ENCODE assay signal across 1 cellular context in the genomic region with DNA sequence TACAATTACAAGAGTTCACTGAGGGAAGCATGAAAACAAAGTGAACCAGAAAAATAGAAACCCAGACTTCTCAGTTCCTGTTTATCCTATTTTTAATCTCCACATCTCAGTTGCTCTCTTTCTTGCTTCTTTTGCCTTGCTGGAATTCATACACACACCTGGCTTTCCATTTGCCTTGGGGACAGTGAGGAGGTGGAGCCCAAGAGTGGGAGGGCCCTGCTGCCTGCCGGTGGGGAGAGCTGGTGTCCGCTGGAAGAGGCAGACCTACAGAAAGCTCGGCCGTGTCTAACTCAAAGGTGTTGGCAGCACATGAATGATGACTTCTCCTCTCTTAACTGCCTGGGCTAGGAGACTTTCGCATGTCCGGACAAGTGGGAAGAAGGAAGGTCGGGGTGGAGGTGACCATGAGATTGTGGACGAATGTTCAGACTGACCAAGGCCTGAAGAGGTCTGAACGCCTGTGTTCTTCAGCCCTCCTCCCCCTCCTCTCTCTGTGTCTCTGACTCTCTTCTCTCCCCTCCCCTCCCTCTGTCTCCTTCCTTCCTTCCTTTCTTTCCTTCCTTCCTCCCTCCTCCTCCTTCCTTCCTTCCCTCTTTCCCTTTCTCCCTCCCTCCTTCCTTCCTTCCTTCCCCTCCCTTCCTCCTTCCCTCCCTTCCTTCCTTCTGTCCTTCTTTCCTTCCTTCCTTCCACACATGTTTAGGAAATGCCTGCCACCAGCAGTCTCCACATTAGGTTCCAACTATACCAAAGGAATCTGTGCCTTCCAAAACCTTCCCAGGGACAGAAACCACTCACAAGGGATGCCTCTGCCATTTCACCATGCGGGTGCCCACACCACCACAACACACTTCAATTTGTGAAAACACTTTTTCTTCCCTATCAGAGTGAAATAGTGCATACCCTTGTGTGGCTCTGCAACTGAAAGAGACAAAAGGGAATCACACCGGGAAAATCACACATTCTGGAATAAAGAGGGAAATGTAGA.
A peak's percentile ranks its signal among the peaks of the same experiment; 100 is the strongest.
TF ChIP-seq lines count a peak whose summit lies in the region.

No MANE protein-coding gene starts in this region.

TF ChIP-seq in K562, 482 proteins besides CTCF, POLR2A, EP300 and RAD21 (continued from another document and continues in another):
- 0 out of 2 replicates have a peak, but pooled peaks have one; percentile 28 for TF ChIP-seq ZNF740 (CRISPR knock-in tag; IDR thresholded peaks at IDR 0.05)
- TF ChIP-seq ZNF740 (tag; IDR thresholded peaks at IDR 0.05), result no peak
- peak; percentile 75; the same call in 1 of the 2 replicates for TF ChIP-seq THRAP3 (IDR thresholded peaks at IDR 0.05; ENCODE audit: borderline replicate concordance)
- TF ChIP-seq BCOR (IDR thresholded peaks at IDR 0.05), result peak; percentile 50; the same call in 1 of the 2 replicates
- peak; percentile 57 for TF ChIP-seq ZNF263 (CRISPR knock-in tag; IDR thresholded peaks at IDR 0.05; ENCODE audit: borderline replicate concordance)
- TF ChIP-seq PURB (CRISPR knock-in tag; IDR thresholded peaks at IDR 0.05; ENCODE audit: low read depth), result no peak
- no peak for TF ChIP-seq U2AF2 (optimal IDR thresholded peaks at IDR 0.05; ENCODE audit: low read depth, low read length)
- 0 out of 2 replicates have a peak, but pooled peaks have one; percentile 20 for TF ChIP-seq TAF7 (tag; IDR thresholded peaks at IDR 0.05)
- TF ChIP-seq, protein P1, sequence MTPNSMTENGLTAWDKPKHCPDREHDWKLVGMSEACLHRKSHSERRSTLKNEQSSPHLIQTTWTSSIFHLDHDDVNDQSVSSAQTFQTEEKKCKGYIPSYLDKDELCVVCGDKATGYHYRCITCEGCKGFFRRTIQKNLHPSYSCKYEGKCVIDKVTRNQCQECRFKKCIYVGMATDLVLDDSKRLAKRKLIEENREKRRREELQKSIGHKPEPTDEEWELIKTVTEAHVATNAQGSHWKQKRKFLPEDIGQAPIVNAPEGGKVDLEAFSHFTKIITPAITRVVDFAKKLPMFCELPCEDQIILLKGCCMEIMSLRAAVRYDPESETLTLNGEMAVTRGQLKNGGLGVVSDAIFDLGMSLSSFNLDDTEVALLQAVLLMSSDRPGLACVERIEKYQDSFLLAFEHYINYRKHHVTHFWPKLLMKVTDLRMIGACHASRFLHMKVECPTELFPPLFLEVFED (CRISPR knock-in tag; conservative IDR thresholded peaks at IDR 0.05), result peak; percentile 94
- peak; percentile 34 for TF ChIP-seq NCOA4 (IDR thresholded peaks at IDR 0.05; ENCODE audit: partially characterized antibody)
- TF ChIP-seq ZC3H8 (IDR thresholded peaks at IDR 0.05), result peak; percentile 86; the same call in 1 of the 2 replicates
- peak; percentile 65; the same call in 1 of the 2 replicates for TF ChIP-seq MIER1 (IDR thresholded peaks at IDR 0.05; ENCODE audit: low read depth)
- TF ChIP-seq, protein P2, sequence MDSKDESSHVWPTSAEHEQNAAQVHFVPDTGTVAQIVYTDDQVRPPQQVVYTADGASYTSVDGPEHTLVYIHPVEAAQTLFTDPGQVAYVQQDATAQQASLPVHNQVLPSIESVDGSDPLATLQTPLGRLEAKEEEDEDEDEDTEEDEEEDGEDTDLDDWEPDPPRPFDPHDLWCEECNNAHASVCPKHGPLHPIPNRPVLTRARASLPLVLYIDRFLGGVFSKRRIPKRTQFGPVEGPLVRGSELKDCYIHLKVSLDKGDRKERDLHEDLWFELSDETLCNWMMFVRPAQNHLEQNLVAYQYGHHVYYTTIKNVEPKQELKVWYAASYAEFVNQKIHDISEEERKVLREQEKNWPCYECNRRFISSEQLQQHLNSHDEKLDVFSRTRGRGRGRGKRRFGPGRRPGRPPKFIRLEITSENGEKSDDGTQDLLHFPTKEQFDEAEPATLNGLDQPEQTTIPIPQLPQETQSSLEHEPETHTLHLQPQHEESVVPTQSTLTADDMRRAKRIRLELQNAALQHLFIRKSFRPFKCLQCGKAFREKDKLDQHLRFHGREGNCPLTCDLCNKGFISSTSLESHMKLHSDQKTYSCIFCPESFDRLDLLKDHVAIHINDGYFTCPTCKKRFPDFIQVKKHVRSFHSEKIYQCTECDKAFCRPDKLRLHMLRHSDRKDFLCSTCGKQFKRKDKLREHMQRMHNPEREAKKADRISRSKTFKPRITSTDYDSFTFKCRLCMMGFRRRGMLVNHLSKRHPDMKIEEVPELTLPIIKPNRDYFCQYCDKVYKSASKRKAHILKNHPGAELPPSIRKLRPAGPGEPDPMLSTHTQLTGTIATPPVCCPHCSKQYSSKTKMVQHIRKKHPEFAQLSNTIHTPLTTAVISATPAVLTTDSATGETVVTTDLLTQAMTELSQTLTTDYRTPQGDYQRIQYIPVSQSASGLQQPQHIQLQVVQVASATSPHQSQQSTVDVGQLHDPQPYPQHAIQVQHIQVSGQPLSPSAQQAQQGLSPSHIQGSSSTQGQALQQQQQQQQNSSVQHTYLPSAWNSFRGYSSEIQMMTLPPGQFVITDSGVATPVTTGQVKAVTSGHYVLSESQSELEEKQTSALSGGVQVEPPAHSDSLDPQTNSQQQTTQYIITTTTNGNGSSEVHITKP (IDR thresholded peaks at IDR 0.05; ENCODE audit: partially characterized antibody), result peak; percentile 16
- TF ChIP-seq NFRKB (IDR thresholded peaks at IDR 0.05; ENCODE audit: low read depth), result peak; percentile 71
- no peak for TF ChIP-seq MCM2 (IDR thresholded peaks at IDR 0.05; ENCODE audit: low read depth)
- peak; percentile 46; the same call in 1 of the 2 replicates for TF ChIP-seq CTBP1 (IDR thresholded peaks at IDR 0.05; ENCODE audit: borderline replicate concordance)
- peak; percentile 94 for TF ChIP-seq HLTF (IDR thresholded peaks at IDR 0.05)
- peak; percentile 36; the same call in 1 of the 2 replicates for TF ChIP-seq NCOA1 (IDR thresholded peaks at IDR 0.05; ENCODE audit: low read depth)
- TF ChIP-seq SIX5 (IDR thresholded peaks at IDR 0.05; ENCODE audit: borderline replicate concordance in 1 of 2, insufficient read depth in 1 of 2, low read depth in 1 of 2, low read length in 2 of 2), result no peak
- TF ChIP-seq, protein P3, sequence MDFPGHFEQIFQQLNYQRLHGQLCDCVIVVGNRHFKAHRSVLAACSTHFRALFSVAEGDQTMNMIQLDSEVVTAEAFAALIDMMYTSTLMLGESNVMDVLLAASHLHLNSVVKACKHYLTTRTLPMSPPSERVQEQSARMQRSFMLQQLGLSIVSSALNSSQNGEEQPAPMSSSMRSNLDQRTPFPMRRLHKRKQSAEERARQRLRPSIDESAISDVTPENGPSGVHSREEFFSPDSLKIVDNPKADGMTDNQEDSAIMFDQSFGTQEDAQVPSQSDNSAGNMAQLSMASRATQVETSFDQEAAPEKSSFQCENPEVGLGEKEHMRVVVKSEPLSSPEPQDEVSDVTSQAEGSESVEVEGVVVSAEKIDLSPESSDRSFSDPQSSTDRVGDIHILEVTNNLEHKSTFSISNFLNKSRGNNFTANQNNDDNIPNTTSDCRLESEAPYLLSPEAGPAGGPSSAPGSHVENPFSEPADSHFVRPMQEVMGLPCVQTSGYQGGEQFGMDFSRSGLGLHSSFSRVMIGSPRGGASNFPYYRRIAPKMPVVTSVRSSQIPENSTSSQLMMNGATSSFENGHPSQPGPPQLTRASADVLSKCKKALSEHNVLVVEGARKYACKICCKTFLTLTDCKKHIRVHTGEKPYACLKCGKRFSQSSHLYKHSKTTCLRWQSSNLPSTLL (IDR thresholded peaks at IDR 0.05), result peak; percentile 71; the same call in 1 of the 2 replicates
- peak; percentile 16; the same call in 1 of the 2 replicates for TF ChIP-seq JUND (IDR thresholded peaks at IDR 0.05; ENCODE audit: borderline replicate concordance, low read depth, low read length)
- TF ChIP-seq JUND (tag; IDR thresholded peaks at IDR 0.05; ENCODE audit: borderline replicate concordance, low read depth, low read length), result no peak; the same call in 2 of the 3 replicates
- 0 out of 2 replicates have a peak, but pooled peaks have one; percentile 18 for TF ChIP-seq EGR1 (conservative IDR thresholded peaks at IDR 0.05)
- TF ChIP-seq IRF2 (CRISPR knock-in tag; IDR thresholded peaks at IDR 0.05), result no peak
- peak; percentile 34; the same call in 1 of the 2 replicates for TF ChIP-seq SNIP1 (IDR thresholded peaks at IDR 0.05; ENCODE audit: low read depth)
- peak; percentile 42 for TF ChIP-seq SMAD4 (CRISPR knock-in tag; conservative IDR thresholded peaks at IDR 0.05)
- TF ChIP-seq MAZ (CRISPR knock-in tag; conservative IDR thresholded peaks at IDR 0.05 in 1 of 2, IDR thresholded peaks at IDR 0.05 in 1 of 2), result peak; percentile 54 to 69; a peak in 3 of 4 replicates
- TF ChIP-seq RBFOX2 (IDR thresholded peaks at IDR 0.05; ENCODE audit: low read depth, low read length), result peak; percentile 42; the same call in 1 of the 2 replicates
- peak; percentile 59; the same call in 1 of the 2 replicates for TF ChIP-seq DIDO1 (tag; IDR thresholded peaks at IDR 0.05; ENCODE audit: low read depth)
- peak; percentile 93 for TF ChIP-seq HDGF (IDR thresholded peaks at IDR 0.05)
- TF ChIP-seq ZFP36 (IDR thresholded peaks at IDR 0.05; ENCODE audit: low read depth, low read length, partially characterized antibody), result no peak
- TF ChIP-seq MCM3 (IDR thresholded peaks at IDR 0.05), result peak; percentile 88; the same call in 1 of the 2 replicates
- TF ChIP-seq SMARCE1 (IDR thresholded peaks at IDR 0.05), result peak; percentile 68; the same call in 1 of the 2 replicates
- TF ChIP-seq, protein P4, sequence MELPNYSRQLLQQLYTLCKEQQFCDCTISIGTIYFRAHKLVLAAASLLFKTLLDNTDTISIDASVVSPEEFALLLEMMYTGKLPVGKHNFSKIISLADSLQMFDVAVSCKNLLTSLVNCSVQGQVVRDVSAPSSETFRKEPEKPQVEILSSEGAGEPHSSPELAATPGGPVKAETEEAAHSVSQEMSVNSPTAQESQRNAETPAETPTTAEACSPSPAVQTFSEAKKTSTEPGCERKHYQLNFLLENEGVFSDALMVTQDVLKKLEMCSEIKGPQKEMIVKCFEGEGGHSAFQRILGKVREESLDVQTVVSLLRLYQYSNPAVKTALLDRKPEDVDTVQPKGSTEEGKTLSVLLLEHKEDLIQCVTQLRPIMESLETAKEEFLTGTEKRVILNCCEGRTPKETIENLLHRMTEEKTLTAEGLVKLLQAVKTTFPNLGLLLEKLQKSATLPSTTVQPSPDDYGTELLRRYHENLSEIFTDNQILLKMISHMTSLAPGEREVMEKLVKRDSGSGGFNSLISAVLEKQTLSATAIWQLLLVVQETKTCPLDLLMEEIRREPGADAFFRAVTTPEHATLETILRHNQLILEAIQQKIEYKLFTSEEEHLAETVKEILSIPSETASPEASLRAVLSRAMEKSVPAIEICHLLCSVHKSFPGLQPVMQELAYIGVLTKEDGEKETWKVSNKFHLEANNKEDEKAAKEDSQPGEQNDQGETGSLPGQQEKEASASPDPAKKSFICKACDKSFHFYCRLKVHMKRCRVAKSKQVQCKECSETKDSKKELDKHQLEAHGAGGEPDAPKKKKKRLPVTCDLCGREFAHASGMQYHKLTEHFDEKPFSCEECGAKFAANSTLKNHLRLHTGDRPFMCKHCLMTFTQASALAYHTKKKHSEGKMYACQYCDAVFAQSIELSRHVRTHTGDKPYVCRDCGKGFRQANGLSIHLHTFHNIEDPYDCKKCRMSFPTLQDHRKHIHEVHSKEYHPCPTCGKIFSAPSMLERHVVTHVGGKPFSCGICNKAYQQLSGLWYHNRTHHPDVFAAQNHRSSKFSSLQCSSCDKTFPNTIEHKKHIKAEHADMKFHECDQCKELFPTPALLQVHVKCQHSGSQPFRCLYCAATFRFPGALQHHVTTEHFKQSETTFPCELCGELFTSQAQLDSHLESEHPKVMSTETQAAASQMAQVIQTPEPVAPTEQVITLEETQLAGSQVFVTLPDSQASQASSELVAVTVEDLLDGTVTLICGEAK (IDR thresholded peaks at IDR 0.05), result peak; percentile 62; the same call in 1 of the 2 replicates
- TF ChIP-seq, protein P4 (CRISPR knock-in tag; IDR thresholded peaks at IDR 0.05), result no peak
- peak; percentile 21 for TF ChIP-seq PHF20 (IDR thresholded peaks at IDR 0.05; ENCODE audit: partially characterized antibody)
- TF ChIP-seq ELF2 (CRISPR knock-in tag; IDR thresholded peaks at IDR 0.05), result peak; percentile 10; the same call in 1 of the 2 replicates
- peak; percentile 43; the same call in 1 of the 2 replicates for TF ChIP-seq NBN (IDR thresholded peaks at IDR 0.05; ENCODE audit: low read depth)
- TF ChIP-seq, protein P5, sequence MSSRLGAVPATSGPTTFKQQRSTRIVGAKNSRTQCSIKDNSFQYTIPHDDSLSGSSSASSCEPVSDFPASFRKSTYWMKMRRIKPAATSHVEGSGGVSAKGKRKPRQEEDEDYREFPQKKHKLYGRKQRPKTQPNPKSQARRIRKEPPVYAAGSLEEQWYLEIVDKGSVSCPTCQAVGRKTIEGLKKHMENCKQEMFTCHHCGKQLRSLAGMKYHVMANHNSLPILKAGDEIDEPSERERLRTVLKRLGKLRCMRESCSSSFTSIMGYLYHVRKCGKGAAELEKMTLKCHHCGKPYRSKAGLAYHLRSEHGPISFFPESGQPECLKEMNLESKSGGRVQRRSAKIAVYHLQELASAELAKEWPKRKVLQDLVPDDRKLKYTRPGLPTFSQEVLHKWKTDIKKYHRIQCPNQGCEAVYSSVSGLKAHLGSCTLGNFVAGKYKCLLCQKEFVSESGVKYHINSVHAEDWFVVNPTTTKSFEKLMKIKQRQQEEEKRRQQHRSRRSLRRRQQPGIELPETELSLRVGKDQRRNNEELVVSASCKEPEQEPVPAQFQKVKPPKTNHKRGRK (tag; IDR thresholded peaks at IDR 0.05), result peak; percentile 96
